15 cellular contexts compared by ENCODE assay signal in the genomic region with DNA sequence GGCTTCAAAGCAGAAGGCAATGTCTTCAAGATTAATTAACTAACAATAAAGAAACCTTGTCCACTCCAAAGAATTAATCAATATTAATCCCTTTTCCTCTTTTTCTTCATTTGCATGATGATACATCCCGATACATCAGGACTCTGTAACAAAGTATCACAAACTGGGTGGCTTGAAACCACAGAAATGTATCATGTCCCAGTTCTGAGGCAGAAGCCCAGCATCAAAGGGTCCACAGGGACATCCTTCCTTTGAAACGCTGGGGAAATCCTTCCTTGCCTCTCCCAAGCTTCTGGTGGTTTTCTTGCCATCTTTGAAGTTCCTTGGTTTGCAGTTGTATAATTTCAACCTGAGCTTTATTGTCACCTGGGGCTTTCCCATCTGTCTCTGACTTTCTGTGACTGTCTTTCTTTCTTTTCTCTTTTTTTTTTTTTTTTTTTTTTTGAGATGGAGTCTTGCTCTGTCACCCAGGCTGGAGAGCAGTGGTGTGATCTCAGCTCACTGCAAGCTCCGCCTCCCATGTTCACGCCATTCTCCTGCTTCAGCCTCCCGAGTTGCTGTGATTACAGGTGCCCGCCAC.
DNase-seq lines count a peak whose midpoint lies in the region; ATAC-seq lines count a peak whose summit lies in the region.
"Had no signal": no experiment of that assay in that cellular context is flagged by ENCODE, and none has a peak within 500 bp of the region (broad histone marks: within the 10 kb centered on the region; RNA-seq: fewer than 3 reads in every experiment).

No MANE protein-coding gene starts in this region.

- peak; percentile 51 for DNase-seq in activated CD4-positive, alpha-beta T cell treated with anti-CD3 and anti-CD28 coated beads, Interleukin-2, amount 10 ng/mL, durations not matched to agents 24 days and 14 days
- no peak for DNase-seq in activated CD4-positive, alpha-beta T cell treated with anti-CD3 and anti-CD28 coated beads, Interleukin-2, amount 10 ng/mL, durations not matched to agents 7 days and 5 days
- DNase-seq in activated naive CD8-positive, alpha-beta T cell treated with anti-CD3 and anti-CD28 coated beads, Interleukin-2, amount 50 U/mL, for 24 hours, result no peak
- no peak for DNase-seq in activated naive CD8-positive, alpha-beta T cell treated with anti-CD3 and anti-CD28 coated beads for 36 hours
- DNase-seq in activated T-helper 1 cell treated with anti-CD3 and anti-CD28 coated beads, Interleukin-12 subunit alpha, Interleukin-12 subunit beta, Interleukin-2, Interleukin-4 antibody, amounts not matched to agents 30 ng/mL and 10 ng/mL and 1 ng/mL, durations not matched to agents 14 hours and 24 hours and 36 hours (ENCODE audit: low spot score), result no peak
- DNase-seq in NCI-H146 (lab: John Stamatoyannopoulos, UW), result no peak
- DNase-seq: ACHN; BE2C; CD4-positive, alpha-beta memory T cell; DMS153; DMS79; GDM1; HCEC 1CT had no signal

- no peaks in the 10 kb centered on the region for H3K36me3 Mint-ChIP-seq in activated CD4-positive, alpha-beta T cell treated with anti-CD3 and anti-CD28 coated beads, Interleukin-2, amount 10 ng/mL, durations not matched to agents 24 days and 14 days (ENCODE audit: low read depth)
- no peaks in the 10 kb centered on the region for H3K36me3 Mint-ChIP-seq in activated CD4-positive, alpha-beta T cell treated with anti-CD3 and anti-CD28 coated beads, Interleukin-2, amount 10 ng/mL, durations not matched to agents 7 days and 5 days (ENCODE audit: low read depth)
- no peaks in the 10 kb centered on the region for H3K36me3 Mint-ChIP-seq in activated naive CD8-positive, alpha-beta T cell treated with anti-CD3 and anti-CD28 coated beads, Interleukin-2, amount 50 U/mL, for 24 hours (ENCODE audit: low read depth)
- no peaks in the 10 kb centered on the region for H3K36me3 Mint-ChIP-seq in activated naive CD8-positive, alpha-beta T cell treated with anti-CD3 and anti-CD28 coated beads for 36 hours
- no peaks in the 10 kb centered on the region for H3K36me3 Mint-ChIP-seq in activated T-helper 1 cell treated with anti-CD3 and anti-CD28 coated beads, Interleukin-12 subunit alpha, Interleukin-12 subunit beta, Interleukin-2, Interleukin-4 antibody, amounts not matched to agents 30 ng/mL and 10 ng/mL and 1 ng/mL, durations not matched to agents 14 hours and 24 hours and 36 hours (ENCODE audit: low read depth)
- H3K36me3 Mint-ChIP-seq: CD4-positive, alpha-beta memory T cell had no signal

- intact Hi-C loops in activated CD4-positive, alpha-beta T cell treated with anti-CD3 and anti-CD28 coated beads, Interleukin-2, amount 10 ng/mL, durations not matched to agents 24 days and 14 days (cut with micrococcal nuclease), result loop anchor here (1.0 kb wide), 1 partner anchor 8 kb away; no protein-coding TSS in a partner anchor
- intact Hi-C loops in activated T-helper 1 cell treated with anti-CD3 and anti-CD28 coated beads, Interleukin-12 subunit alpha, Interleukin-12 subunit beta, Interleukin-2, Interleukin-4 antibody, amounts not matched to agents 30 ng/mL and 10 ng/mL and 1 ng/mL, durations not matched to agents 14 hours and 24 hours and 36 hours (cut with micrococcal nuclease), result no loop called here

- CTCF ChIA-PET in activated CD4-positive, alpha-beta T cell treated with anti-CD3 and anti-CD28 coated beads, Interleukin-2, amount 10 ng/mL, durations not matched to agents 7 days and 5 days (lab: Charles Lee), result interaction anchor here (0.7 kb wide), 1 partner anchor 156 kb away, joined by 3 read pairs; no protein-coding TSS in a partner anchor

- no peak overlapping the region for H3K27ac Mint-ChIP-seq in activated CD4-positive, alpha-beta T cell treated with anti-CD3 and anti-CD28 coated beads, Interleukin-2, amount 10 ng/mL, durations not matched to agents 24 days and 14 days
- H3K27ac Mint-ChIP-seq in activated CD4-positive, alpha-beta T cell treated with anti-CD3 and anti-CD28 coated beads, Interleukin-2, amount 10 ng/mL, durations not matched to agents 7 days and 5 days, result no peak overlapping the region
- H3K27ac Mint-ChIP-seq in activated naive CD8-positive, alpha-beta T cell treated with anti-CD3 and anti-CD28 coated beads, Interleukin-2, amount 50 U/mL, for 24 hours, result no peak overlapping the region
- H3K27ac Mint-ChIP-seq in activated naive CD8-positive, alpha-beta T cell treated with anti-CD3 and anti-CD28 coated beads for 36 hours, result no peak overlapping the region
- peak overlapping the region; percentile 55 for H3K27ac Mint-ChIP-seq in activated T-helper 1 cell treated with anti-CD3 and anti-CD28 coated beads, Interleukin-12 subunit alpha, Interleukin-12 subunit beta, Interleukin-2, Interleukin-4 antibody, amounts not matched to agents 30 ng/mL and 10 ng/mL and 1 ng/mL, durations not matched to agents 14 hours and 24 hours and 36 hours
- H3K27ac Mint-ChIP-seq: CD4-positive, alpha-beta memory T cell; GM23338 had no signal

- H3K4me1 Mint-ChIP-seq in activated CD4-positive, alpha-beta T cell treated with anti-CD3 and anti-CD28 coated beads, Interleukin-2, amount 10 ng/mL, durations not matched to agents 24 days and 14 days, result peaks cover 6% of the 10 kb centered on the region
- peaks cover 15% of the 10 kb centered on the region for H3K4me1 Mint-ChIP-seq in activated CD4-positive, alpha-beta T cell treated with anti-CD3 and anti-CD28 coated beads, Interleukin-2, amount 10 ng/mL, durations not matched to agents 7 days and 5 days
- peaks cover 35% of the 10 kb centered on the region for H3K4me1 Mint-ChIP-seq in activated naive CD8-positive, alpha-beta T cell treated with anti-CD3 and anti-CD28 coated beads, Interleukin-2, amount 50 U/mL, for 24 hours
- peaks cover 13% of the 10 kb centered on the region for H3K4me1 Mint-ChIP-seq in activated naive CD8-positive, alpha-beta T cell treated with anti-CD3 and anti-CD28 coated beads for 36 hours
- peaks cover 14% of the 10 kb centered on the region for H3K4me1 Mint-ChIP-seq in activated T-helper 1 cell treated with anti-CD3 and anti-CD28 coated beads, Interleukin-12 subunit alpha, Interleukin-12 subunit beta, Interleukin-2, Interleukin-4 antibody, amounts not matched to agents 30 ng/mL and 10 ng/mL and 1 ng/mL, durations not matched to agents 14 hours and 24 hours and 36 hours (ENCODE audit: low read depth)

- POLR2A ChIA-PET in activated CD4-positive, alpha-beta T cell treated with anti-CD3 and anti-CD28 coated beads, Interleukin-2, amount 10 ng/mL, durations not matched to agents 7 days and 5 days (lab: Charles Lee), result no interaction called here

- no peaks in the 10 kb centered on the region for H3K9me3 Mint-ChIP-seq in activated CD4-positive, alpha-beta T cell treated with anti-CD3 and anti-CD28 coated beads, Interleukin-2, amount 10 ng/mL, durations not matched to agents 24 days and 14 days
- peaks cover 6% of the 10 kb centered on the region for H3K9me3 Mint-ChIP-seq in activated CD4-positive, alpha-beta T cell treated with anti-CD3 and anti-CD28 coated beads, Interleukin-2, amount 10 ng/mL, durations not matched to agents 7 days and 5 days
- peaks cover 7% of the 10 kb centered on the region for H3K9me3 Mint-ChIP-seq in activated naive CD8-positive, alpha-beta T cell treated with anti-CD3 and anti-CD28 coated beads, Interleukin-2, amount 50 U/mL, for 24 hours
- H3K9me3 Mint-ChIP-seq in activated naive CD8-positive, alpha-beta T cell treated with anti-CD3 and anti-CD28 coated beads for 36 hours, result peaks cover 1% of the 10 kb centered on the region
- peaks cover 6% of the 10 kb centered on the region for H3K9me3 Mint-ChIP-seq in activated T-helper 1 cell treated with anti-CD3 and anti-CD28 coated beads, Interleukin-12 subunit alpha, Interleukin-12 subunit beta, Interleukin-2, Interleukin-4 antibody, amounts not matched to agents 30 ng/mL and 10 ng/mL and 1 ng/mL, durations not matched to agents 14 hours and 24 hours and 36 hours
- H3K9me3 Mint-ChIP-seq: GM23338 had no signal

- H3K27me3 Mint-ChIP-seq in activated CD4-positive, alpha-beta T cell treated with anti-CD3 and anti-CD28 coated beads, Interleukin-2, amount 10 ng/mL, durations not matched to agents 24 days and 14 days, result peaks cover 1% of the 10 kb centered on the region
- H3K27me3 Mint-ChIP-seq in activated CD4-positive, alpha-beta T cell treated with anti-CD3 and anti-CD28 coated beads, Interleukin-2, amount 10 ng/mL, durations not matched to agents 7 days and 5 days, result no peaks in the 10 kb centered on the region
- H3K27me3 Mint-ChIP-seq in activated naive CD8-positive, alpha-beta T cell treated with anti-CD3 and anti-CD28 coated beads, Interleukin-2, amount 50 U/mL, for 24 hours, result no peaks in the 10 kb centered on the region
- H3K27me3 Mint-ChIP-seq in activated naive CD8-positive, alpha-beta T cell treated with anti-CD3 and anti-CD28 coated beads for 36 hours, result no peaks in the 10 kb centered on the region
- peaks cover 2% of the 10 kb centered on the region for H3K27me3 Mint-ChIP-seq in activated T-helper 1 cell treated with anti-CD3 and anti-CD28 coated beads, Interleukin-12 subunit alpha, Interleukin-12 subunit beta, Interleukin-2, Interleukin-4 antibody, amounts not matched to agents 30 ng/mL and 10 ng/mL and 1 ng/mL, durations not matched to agents 14 hours and 24 hours and 36 hours (ENCODE audit: insufficient read depth)

- peak; percentile 49 for ATAC-seq in activated naive CD8-positive, alpha-beta T cell treated with anti-CD3 and anti-CD28 coated beads, Interleukin-2, amount 50 U/mL, for 24 hours
- ATAC-seq in GM18502 (IDR thresholded peaks at IDR 0.05; ENCODE audit: poor library complexity, unreplicated experiment), result no peak
- ATAC-seq: GM23338 had no signal

- no peak overlapping the region for H3K4me3 Mint-ChIP-seq in activated CD4-positive, alpha-beta T cell treated with anti-CD3 and anti-CD28 coated beads, Interleukin-2, amount 10 ng/mL, durations not matched to agents 24 days and 14 days
- H3K4me3 Mint-ChIP-seq in activated CD4-positive, alpha-beta T cell treated with anti-CD3 and anti-CD28 coated beads, Interleukin-2, amount 10 ng/mL, durations not matched to agents 7 days and 5 days, result no peak overlapping the region
- H3K4me3 Mint-ChIP-seq in activated naive CD8-positive, alpha-beta T cell treated with anti-CD3 and anti-CD28 coated beads, Interleukin-2, amount 50 U/mL, for 24 hours, result no peak overlapping the region
- no peak overlapping the region for H3K4me3 Mint-ChIP-seq in activated naive CD8-positive, alpha-beta T cell treated with anti-CD3 and anti-CD28 coated beads for 36 hours
- H3K4me3 Mint-ChIP-seq in activated T-helper 1 cell treated with anti-CD3 and anti-CD28 coated beads, Interleukin-12 subunit alpha, Interleukin-12 subunit beta, Interleukin-2, Interleukin-4 antibody, amounts not matched to agents 30 ng/mL and 10 ng/mL and 1 ng/mL, durations not matched to agents 14 hours and 24 hours and 36 hours, result no peak overlapping the region
- H3K4me3 Mint-ChIP-seq: CD4-positive, alpha-beta memory T cell; GM23338 had no signal
